In the genomic region with DNA sequence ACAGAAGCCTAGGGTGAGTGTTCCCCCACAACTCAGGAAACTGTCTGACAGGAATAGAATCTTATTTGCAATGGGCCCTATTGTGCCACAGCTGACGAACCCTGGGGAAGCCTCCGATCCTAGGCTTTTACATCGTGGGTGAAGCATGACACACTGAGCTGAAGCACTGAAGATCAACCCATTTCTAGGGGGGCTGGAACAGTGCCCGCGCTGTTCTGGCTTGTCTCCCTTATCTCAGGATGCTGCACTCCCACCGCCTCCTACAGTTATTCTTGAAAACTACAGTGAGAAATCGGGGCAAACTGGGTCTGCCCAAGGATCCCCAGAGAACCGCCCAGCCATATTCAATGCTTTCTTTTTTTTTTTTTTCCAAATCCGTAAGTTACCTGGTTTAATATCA, we compare ENCODE assay signal across 20 cellular contexts. TPM values are rescaled to one million over a fixed set of nuclear protein-coding genes. Genes with fewer than 3 reads are reported as not detected.
DNase-seq lines count a peak whose midpoint lies in the region; TF ChIP-seq lines count a peak whose summit lies in the region.
"Had no signal": no experiment of that assay in that cellular context is flagged by ENCODE, and none has a peak within 500 bp of the region (broad histone marks: within the 10 kb centered on the region; RNA-seq: fewer than 3 reads in every experiment).

No MANE protein-coding gene starts in this region.

- H3K4me1 ChIP-seq in Loucy (ENCODE audit: insufficient read depth, low read length, poor library complexity, severe bottlenecking) = peaks cover 44% of the 10 kb centered on the region
- H3K4me1 ChIP-seq in endodermal cell (ENCODE audit: control insufficient read depth, insufficient read depth, low read length) = no peaks in the 10 kb centered on the region
- H3K4me1 ChIP-seq: A549, BE2C, Peyer's patch had no signal

- H3K27me3 ChIP-seq in Loucy (ENCODE audit: insufficient read depth, low read length, poor library complexity, severe bottlenecking) = no peaks in the 10 kb centered on the region
- no peaks in the 10 kb centered on the region for H3K27me3 ChIP-seq in endodermal cell (ENCODE audit: control insufficient read depth, insufficient read depth, low read length, poor library complexity, severe bottlenecking)
- H3K27me3 ChIP-seq: BE2C, Peyer's patch had no signal

- no peak overlapping the region for H3K27ac ChIP-seq in endodermal cell (ENCODE audit: low read depth, low read length)
- H3K27ac ChIP-seq: A549, Peyer's patch had no signal

- H3K27ac Mint-ChIP-seq in endodermal cell = no peak overlapping the region

- DNase-seq in Daoy (ENCODE audit: low read depth) (peak; percentile 72), endodermal cell (peak; percentile 60), occipital lobe (lab: John Stamatoyannopoulos, UW) (peak; percentile 31), islet precursor cell (no peak), germinal center (ENCODE audit: low spot score) (no peak)
- no peak for DNase-seq in activated naive CD4-positive, alpha-beta T cell (lab: John Stamatoyannopoulos, UW)
- DNase-seq: BE2C; DMS79; Karpas-422; NCI-H1417; NCI-H1930; NCI-H2227 treated with DMSO at 0.1 percent for 48 hours; NCI-H524; NCI-H774; NK-92 treated with Interleukin-12 subunit alpha and Interleukin-12 subunit beta, amount 100 ng/mL, for 24 hours; Peyer's patch; T-helper 1 cell had no signal

- no peaks in the 10 kb centered on the region for H3K9me3 ChIP-seq in Loucy (ENCODE audit: insufficient read depth, low read depth, low read length)
- no peaks in the 10 kb centered on the region for H3K9me3 ChIP-seq in endodermal cell (ENCODE audit: control insufficient read depth, low read length)
- H3K9me3 ChIP-seq: A549, BE2C, Peyer's patch had no signal

- no peaks in the 10 kb centered on the region for H3K27me3 Mint-ChIP-seq in endodermal cell (ENCODE audit: insufficient read depth)

- no peaks in the 10 kb centered on the region for H3K36me3 ChIP-seq in Loucy (ENCODE audit: insufficient read depth, low read length)
- no peaks in the 10 kb centered on the region for H3K36me3 ChIP-seq in endodermal cell (ENCODE audit: control insufficient read depth, insufficient read depth, low read length)
- H3K36me3 ChIP-seq: BE2C, Peyer's patch had no signal

- TF ChIP-seq CTCF in Loucy (conservative IDR thresholded peaks at IDR 0.05; ENCODE audit: low read length) = peak; percentile 32
- TF ChIP-seq CTCF in endodermal cell (conservative IDR thresholded peaks at IDR 0.05) = peak; percentile 54

- 85 to 92% methylated on average over 5 to 8 of the region's 9 CpGs for WGBS in endodermal cell (ENCODE audit: insufficient coverage in 1 of 2, insufficient read length in 1 of 2), 2 experiments

- H3K4me3 ChIP-seq in Loucy (ENCODE audit: low read length, poor library complexity, severe bottlenecking) (no peak overlapping the region), endodermal cell (ENCODE audit: low read length) (no peak overlapping the region)
- H3K4me3 ChIP-seq: A549, Peyer's patch had no signal

- no peaks in the 10 kb centered on the region for H3K9me2 ChIP-seq in Loucy (replicated peaks; ENCODE audit: low read depth, low read length)

- H3K36me3 Mint-ChIP-seq in endodermal cell (ENCODE audit: low read depth) = no peaks in the 10 kb centered on the region

- H3K9me3 Mint-ChIP-seq in endodermal cell = no peaks in the 10 kb centered on the region

- no peak overlapping the region for H2AFZ ChIP-seq in Loucy (ENCODE audit: low read length)

- no peak overlapping the region for H3K4me3 Mint-ChIP-seq in endodermal cell

- peaks cover 37% of the 10 kb centered on the region for H3K79me2 ChIP-seq in Loucy (ENCODE audit: insufficient read depth, low read length)

- H3K9ac ChIP-seq in Loucy (ENCODE audit: low read depth, low read length, poor library complexity, severe bottlenecking) (no peak overlapping the region), endodermal cell (ENCODE audit: extremely low read depth, low read length, poor library complexity, severe bottlenecking) (no peak overlapping the region)

- peaks cover 5% of the 10 kb centered on the region for H3F3A ChIP-seq in Loucy (ENCODE audit: low read depth)

- no peak overlapping the region for H3K4me2 ChIP-seq in Loucy (ENCODE audit: low read depth, low read length, poor library complexity, severe bottlenecking)
- H3K4me2 ChIP-seq: A549 had no signal

- peaks cover 4% of the 10 kb centered on the region for H4K20me1 ChIP-seq in Loucy (ENCODE audit: insufficient read depth, low read length, poor library complexity, severe bottlenecking)

- H3K4me1 Mint-ChIP-seq in endodermal cell = peaks cover 4% of the 10 kb centered on the region

RNA-seq across cellular contexts. Expression of a gene that starts 41.1 kb away (rescaled TPM):
- total RNA-seq in Daoy (2014; rRNA removed; shearing (Covaris generic)) = 4.1 and 4.9 TPM in 2 replicates
- total RNA-seq in endodermal cell (1 to 10 TPM; 4.2 to 6.5 TPM), occipital lobe (47.7 TPM)
- 4.5 TPM for polyA plus RNA-seq in endodermal cell (2013, experiment 1 of 2)
- polyA plus RNA-seq in endodermal cell (2013, experiment 2 of 2) = 3.6 TPM
- total RNA-seq: G401, Peyer's patch had no signal

Comparison
In these comparisons a context has a peak if more than half of its experiments do, and no peak if none do; other contexts are left out.
1. DNase-seq: peak in Daoy (single experiment), endodermal cell (single experiment) and occipital lobe (single experiment); none in islet precursor cell (single experiment), activated naive CD4-positive, alpha-beta T cell (0 of 4) and germinal center (single experiment).